ENCODE assay signal across 20 cellular contexts in the genomic region with DNA sequence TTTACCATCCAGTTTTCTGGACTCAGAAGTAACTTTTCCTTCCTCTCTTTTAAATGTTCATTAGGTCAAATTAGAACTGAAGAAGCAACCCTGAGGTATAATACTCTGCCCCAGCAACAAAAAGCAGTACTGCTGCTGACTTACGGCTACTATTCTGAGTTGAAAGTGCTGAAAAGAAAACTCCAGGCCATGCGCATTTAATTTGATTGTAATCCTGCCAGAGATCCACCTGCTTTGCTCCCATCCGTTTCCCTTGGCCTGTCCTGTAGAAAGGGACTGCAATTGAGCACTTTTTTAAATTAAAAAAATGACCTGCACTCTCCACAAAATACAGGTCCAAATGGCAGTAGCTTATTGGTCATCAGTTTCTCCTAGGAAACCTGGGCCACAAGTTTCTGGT.
DNase-seq lines count a peak whose midpoint lies in the region; ATAC-seq, FAIRE-seq and TF ChIP-seq lines count a peak whose summit lies in the region.
"Had no signal": no experiment of that assay in that cellular context is flagged by ENCODE, and none has a peak within 500 bp of the region (broad histone marks: within the 10 kb centered on the region; RNA-seq: fewer than 3 reads in every experiment).

No MANE protein-coding gene starts in this region.

- no peak overlapping the region for H3K14ac ChIP-seq in H1 (ENCODE audit: insufficient read length)
- H3K14ac ChIP-seq in mesenchymal stem cell (ENCODE audit: low read length in 2 of 2), result no peak overlapping the region

- peak overlapping the region; percentile 93 for H3K27ac ChIP-seq in CD4-positive, alpha-beta T cell (ENCODE audit: low read depth, low read length)
- peak overlapping the region in 1 of 2 experiments; percentile 80; a peak in 2 of 4 replicates for H3K27ac ChIP-seq in SK-N-SH (ENCODE audit: low read depth in 2 of 2, low read length in 1 of 2)
- H3K27ac ChIP-seq in H1 (ENCODE audit: low read depth, low read length), result no peak overlapping the region
- no peak overlapping the region for H3K27ac ChIP-seq in mesenchymal stem cell (ENCODE audit: low read length, poor library complexity, severe bottlenecking)
- H3K27ac ChIP-seq: A549 had no signal

- no peaks in the 10 kb centered on the region for H3K9me3 ChIP-seq in CD4-positive, alpha-beta T cell (ENCODE audit: control insufficient read depth, low read length)
- H3K9me3 ChIP-seq in SK-N-SH (no peaks in the 10 kb centered on the region), H1 (ENCODE audit: insufficient read depth in 2 of 2, low read depth in 1 of 2, low read length in 1 of 2) (no peaks in the 10 kb centered on the region), mesenchymal stem cell (ENCODE audit: control insufficient read depth, low read length) (no peaks in the 10 kb centered on the region)
- H3K9me3 ChIP-seq: A549, stomach had no signal

- H3K23ac ChIP-seq in H1 (ENCODE audit: insufficient read length) (no peak overlapping the region), mesenchymal stem cell (ENCODE audit: low read length in 2 of 2) (no peak overlapping the region)

- H3K4ac ChIP-seq in H1 (replicated peaks; ENCODE audit: insufficient read length, low read depth, low read length) (no peak overlapping the region), mesenchymal stem cell (ENCODE audit: low read depth in 1 of 2, low read length in 2 of 2) (no peak overlapping the region)

- H2BK120ac ChIP-seq in H1 (replicated peaks; ENCODE audit: low read depth, low read length) (no peak overlapping the region), mesenchymal stem cell (ENCODE audit: low read depth, low read length) (no peak overlapping the region)

- no peaks in the 10 kb centered on the region for H4K20me1 ChIP-seq in SK-N-SH (ENCODE audit: insufficient read depth)
- H4K20me1 ChIP-seq in H1 (replicated peaks in 1 of 2; ENCODE audit: control insufficient read depth in 1 of 2, insufficient read depth in 2 of 2, low read length in 2 of 2), result no peaks in the 10 kb centered on the region

- no peak for TF ChIP-seq POLR2A in H1 (IDR thresholded peaks at IDR 0.05; ENCODE audit: control extremely low read depth in 1 of 2, low read depth in 2 of 2, low read length in 2 of 2)

- POLR2A ChIA-PET in CD4-positive, alpha-beta T cell (lab: Charles Lee), result interaction anchor here (1.0 to 5.9 kb wide), 5 partner anchors 15 to 61 kb away, joined by 4 to 182 read pairs (median 29); a partner anchor contains a TSS
- POLR2A ChIA-PET in SK-N-SH (lab: Yijun Ruan, JAX) (interaction anchor here (1.5 kb wide), 1 partner anchor 53 kb away, joined by 3 read pairs; no protein-coding TSS in a partner anchor), H1 (lab: Charles Lee; ENCODE audit: partially characterized antibody) (no interaction called here)

- no peak overlapping the region for H2BK20ac ChIP-seq in H1 (ENCODE audit: low read length)

- H3K79me2 ChIP-seq in SK-N-SH (ENCODE audit: insufficient read depth), result peaks cover 29% of the 10 kb centered on the region; the same call in 1 of the 2 replicates
- peaks cover 0 to 52% of the 10 kb centered on the region in 2 experiments; a peak in 2 of 4 replicates for H3K79me2 ChIP-seq in H1 (ENCODE audit: control insufficient read depth in 1 of 2, insufficient read depth in 2 of 2, low read length in 2 of 2)

- WGBS in SK-N-SH (ENCODE audit: low lambda C conversion rate), result 80% methylated on average over 3 of the region's 3 CpGs
- 66% methylated on average over 3 of the region's 3 CpGs; no CpG with 5 or more reads in 1 of the 2 experiments for WGBS in H1 (ENCODE audit: extremely low coverage in 1 of 2, insufficient coverage in 1 of 2, insufficient read length in 1 of 2, insufficient replicate concordance in 2 of 2, low coverage in 1 of 2, low lambda C conversion rate in 2 of 2, missing lambda C conversion rate in 1 of 2), 2 experiments
- WGBS in mesenchymal stem cell, result 95% methylated on average over 3 of the region's 3 CpGs

- no peak overlapping the region for H4K5ac ChIP-seq in H1 (ENCODE audit: insufficient read length, low read depth, low read length)

- H3K4me1 ChIP-seq in SK-N-SH (ENCODE audit: control insufficient read depth in 1 of 2, insufficient read depth in 2 of 2, low read depth in 1 of 2, low read length in 1 of 2) (peaks cover 24 to 47% of the 10 kb centered on the region in 2 experiments), H1 (replicated peaks in 1 of 4; ENCODE audit: control insufficient read depth in 3 of 4, insufficient read depth in 4 of 4, low read length in 3 of 4) (peaks cover 3 to 22% (median 6%) of the 10 kb centered on the region in 4 experiments; a peak in 5 of 7 replicates), mesenchymal stem cell (ENCODE audit: control insufficient read depth, insufficient read depth, low read depth, low read length) (peaks cover 6% of the 10 kb centered on the region)

- ATAC-seq in CD4-positive, alpha-beta T cell (ENCODE audit: poor library complexity), result no peak
- no peak for ATAC-seq in GM21360 (IDR thresholded peaks at IDR 0.05; ENCODE audit: unreplicated experiment)
- ATAC-seq: A549 had no signal

- no peak overlapping the region for H4K8ac ChIP-seq in H1 (ENCODE audit: extremely low read depth, insufficient read depth, low read length)
- no peak overlapping the region for H4K8ac ChIP-seq in mesenchymal stem cell (ENCODE audit: low read length)

- peak; percentile 15; the same call in 1 of the 2 replicates for TF ChIP-seq RAD21 in SK-N-SH (IDR thresholded peaks at IDR 0.05; ENCODE audit: low read length)
- no peak for TF ChIP-seq RAD21 in H1 (IDR thresholded peaks at IDR 0.05 in 1 of 2, conservative IDR thresholded peaks at IDR 0.05 in 1 of 2; ENCODE audit: low read depth in 2 of 2, low read length in 2 of 2)

- CTCF ChIA-PET in CD4-positive, alpha-beta T cell (lab: Charles Lee), result interaction anchor here (0.6 to 5.6 kb wide), 4 partner anchors 30 to 64 kb away, joined by 3 to 80 read pairs (median 10); no protein-coding TSS in a partner anchor
- CTCF ChIA-PET in SK-N-SH (lab: Yijun Ruan, JAX), result interaction anchor here (0.6 to 2.7 kb wide), 8 partner anchors 12 to 165 kb away, joined by 3 to 12 read pairs (median 4); no protein-coding TSS in a partner anchor
- CTCF ChIA-PET in H1 (lab: Charles Lee; ENCODE audit: partially characterized antibody), result interaction anchor here (1.1 to 2.7 kb wide), 5 partner anchors 9 to 64 kb away, joined by 3 to 7 read pairs (median 4); no protein-coding TSS in a partner anchor

- peaks cover 2% of the 10 kb centered on the region for H3K27me3 Mint-ChIP-seq in T-helper 2 cell treated with Interferon-gamma antibody and Interleukin-4, amounts not matched to agents 5 μg/mL and 100 μg/mL, for 36 hours (ENCODE audit: low read depth)
- no peaks in the 10 kb centered on the region for H3K27me3 Mint-ChIP-seq in CD4-positive, alpha-beta T cell

- no peak overlapping the region for H3K56ac ChIP-seq in H1 (replicated peaks; ENCODE audit: insufficient read length, low read depth, low read length)

- no peak overlapping the region for H2AFZ ChIP-seq in SK-N-SH (ENCODE audit: low read depth)
- no peak overlapping the region for H2AFZ ChIP-seq in H1 (ENCODE audit: low read length)
- H2AFZ ChIP-seq in mesenchymal stem cell (ENCODE audit: low read depth, low read length), result no peak overlapping the region

- H3K79me1 ChIP-seq in H1 (ENCODE audit: low read depth, low read length) (peaks cover 4% of the 10 kb centered on the region; the same call in 1 of the 2 replicates), mesenchymal stem cell (replicated peaks; ENCODE audit: low read length, poor library complexity, severe bottlenecking) (peaks cover 25% of the 10 kb centered on the region)

- H3K36me3 Mint-ChIP-seq in T-helper 2 cell treated with Interferon-gamma antibody and Interleukin-4, amounts not matched to agents 5 μg/mL and 100 μg/mL, for 36 hours (ENCODE audit: low read depth), result peaks cover 14% of the 10 kb centered on the region
- peaks cover 13% of the 10 kb centered on the region for H3K36me3 Mint-ChIP-seq in CD4-positive, alpha-beta T cell (ENCODE audit: low read depth)

- H2AK5ac ChIP-seq in H1 (ENCODE audit: low read depth, low read length) (no peak overlapping the region), mesenchymal stem cell (ENCODE audit: low read length, severe bottlenecking) (no peak overlapping the region)

- H3K9ac ChIP-seq in SK-N-SH (no peak overlapping the region), H1 (replicated peaks in 1 of 4; ENCODE audit: extremely low read depth in 1 of 4, low read depth in 3 of 4, low read length in 3 of 4) (no peak overlapping the region), mesenchymal stem cell (ENCODE audit: low read length) (no peak overlapping the region)

- H3K18ac ChIP-seq in H1 (ENCODE audit: extremely low read depth, low read length) (no peak overlapping the region), mesenchymal stem cell (ENCODE audit: low read depth in 1 of 2, low read length in 2 of 2) (no peak overlapping the region)

- H3K9me2 ChIP-seq in SK-N-SH, result no peaks in the 10 kb centered on the region

- H3K27ac Mint-ChIP-seq in T-helper 2 cell treated with Interferon-gamma antibody and Interleukin-4, amounts not matched to agents 5 μg/mL and 100 μg/mL, for 36 hours, result peak overlapping the region; percentile 42
- H3K27ac Mint-ChIP-seq in CD4-positive, alpha-beta T cell, result peak overlapping the region; percentile 91
- H3K27ac Mint-ChIP-seq: nephron had no signal

- H3K4me3 Mint-ChIP-seq in T-helper 2 cell treated with Interferon-gamma antibody and Interleukin-4, amounts not matched to agents 5 μg/mL and 100 μg/mL, for 36 hours, result no peak overlapping the region
- H3K4me3 Mint-ChIP-seq in CD4-positive, alpha-beta T cell, result peak overlapping the region; percentile 23
- H3K4me3 Mint-ChIP-seq: nephron had no signal

- H3K4me3 ChIP-seq in SK-N-SH (ENCODE audit: low read depth in 2 of 2, low read length in 1 of 2), result no peak overlapping the region
- H3K4me3 ChIP-seq in H1 (ENCODE audit: extremely low read depth in 1 of 4, insufficient read depth in 2 of 4, low read depth in 3 of 4, low read length in 4 of 4), result no peak overlapping the region
- H3K4me3 ChIP-seq in mesenchymal stem cell (ENCODE audit: insufficient read depth in 1 of 2, low read depth in 1 of 2, low read length in 2 of 2), result no peak overlapping the region
- H3K4me3 ChIP-seq: A549, lung, stomach had no signal

- H2BK12ac ChIP-seq in H1 (ENCODE audit: low read depth, low read length) (no peak overlapping the region), mesenchymal stem cell (ENCODE audit: low read length in 2 of 2) (no peak overlapping the region)

- H3K9me3 Mint-ChIP-seq in T-helper 2 cell treated with Interferon-gamma antibody and Interleukin-4, amounts not matched to agents 5 μg/mL and 100 μg/mL, for 36 hours, result no peaks in the 10 kb centered on the region
- no peaks in the 10 kb centered on the region for H3K9me3 Mint-ChIP-seq in CD4-positive, alpha-beta T cell
- H3K9me3 Mint-ChIP-seq: nephron had no signal

- peaks cover 17% of the 10 kb centered on the region for H3F3A ChIP-seq in SK-N-SH (replicated peaks; ENCODE audit: insufficient read depth)

- H3K4me2 ChIP-seq in SK-N-SH (no peak overlapping the region), H1 (ENCODE audit: insufficient read depth in 1 of 2, low read depth in 2 of 2, low read length in 2 of 2) (no peak overlapping the region), mesenchymal stem cell (ENCODE audit: low read length, poor library complexity, severe bottlenecking) (no peak overlapping the region)
- H3K4me2 ChIP-seq: A549 had no signal

- H3K23me2 ChIP-seq in H1 (ENCODE audit: low read depth, low read length), result no peaks in the 10 kb centered on the region

- intact Hi-C loops in CD4-positive, alpha-beta T cell (cut with DNase I, micrococcal nuclease), result loop anchor here in 1 of 2 experiments (5.0 kb wide), 2 partner anchors 36 to 56 kb away; no protein-coding TSS in a partner anchor

- H2BK5ac ChIP-seq in H1 (ENCODE audit: low read depth, low read length) (no peak overlapping the region), mesenchymal stem cell (ENCODE audit: low read depth, low read length, poor library complexity, severe bottlenecking) (no peak overlapping the region)

- DNase-seq in T-helper 2 cell treated with Interferon-gamma antibody and Interleukin-4, amounts not matched to agents 5 μg/mL and 100 μg/mL, for 36 hours (ENCODE audit: low spot score), result no peak
- DNase-seq in T-helper 2 cell, result no peak
- DNase-seq in CD4-positive, alpha-beta T cell, result no peak
- peak; percentile 72 for DNase-seq in SK-N-SH
- no peak for DNase-seq in H1 (ENCODE audit: low read depth in 1 of 2, low spot score in 2 of 2)
- DNase-seq in mesenchymal stem cell, result no peak
- DNase-seq in dermis blood vessel endothelial cell, result no peak
- DNase-seq: activated gamma-delta T cell, glutamatergic neuron, Kasumi-1, NCI-H345, stomach had no signal

- no peaks in the 10 kb centered on the region for H3K36me3 ChIP-seq in SK-N-SH (replicated peaks in 1 of 2; ENCODE audit: control insufficient read depth in 1 of 2, insufficient read depth in 2 of 2, low read length in 1 of 2)
- no peaks in the 10 kb centered on the region for H3K36me3 ChIP-seq in H1 (ENCODE audit: control insufficient read depth in 2 of 4, insufficient read depth in 4 of 4, low read length in 3 of 4)
- no peaks in the 10 kb centered on the region for H3K36me3 ChIP-seq in mesenchymal stem cell (ENCODE audit: control insufficient read depth in 1 of 2, insufficient read depth in 2 of 2, low read depth in 1 of 2, low read length in 2 of 2)
- H3K36me3 ChIP-seq: stomach had no signal

- TF ChIP-seq EP300 in SK-N-SH (IDR thresholded peaks at IDR 0.05; ENCODE audit: borderline replicate concordance in 1 of 2, low read depth in 1 of 2, low read length in 1 of 2) (peak in 1 of 2 experiments; percentile 85; a peak in 2 of 4 replicates), H1 (IDR thresholded peaks at IDR 0.05; ENCODE audit: borderline replicate concordance in 1 of 2, low read depth in 2 of 2, low read length in 2 of 2) (no peak)

- H3K4me1 Mint-ChIP-seq in T-helper 2 cell treated with Interferon-gamma antibody and Interleukin-4, amounts not matched to agents 5 μg/mL and 100 μg/mL, for 36 hours (ENCODE audit: low read depth), result peaks cover 64% of the 10 kb centered on the region
- H3K4me1 Mint-ChIP-seq in CD4-positive, alpha-beta T cell (ENCODE audit: low read depth), result peaks cover 92% of the 10 kb centered on the region

- no peaks in the 10 kb centered on the region for H3K27me3 ChIP-seq in CD4-positive, alpha-beta T cell (ENCODE audit: control insufficient read depth, insufficient read depth, low read length)
- H3K27me3 ChIP-seq in SK-N-SH (ENCODE audit: insufficient read depth) (no peaks in the 10 kb centered on the region), H1 (replicated peaks in 1 of 4; ENCODE audit: control insufficient read depth in 3 of 4, extremely low read depth in 1 of 4, insufficient read depth in 3 of 4, low read length in 3 of 4) (no peaks in the 10 kb centered on the region), mesenchymal stem cell (ENCODE audit: control insufficient read depth in 1 of 2, insufficient read depth in 1 of 2, low read length in 2 of 2) (no peaks in the 10 kb centered on the region)
- H3K27me3 ChIP-seq: stomach had no signal

- H4K91ac ChIP-seq in H1 (replicated peaks; ENCODE audit: insufficient read length, low read length) (no peak overlapping the region), mesenchymal stem cell (ENCODE audit: low read length) (no peak overlapping the region)

- H2BK15ac ChIP-seq in H1 (ENCODE audit: low read length) (no peak overlapping the region), mesenchymal stem cell (ENCODE audit: low read depth, poor library complexity, severe bottlenecking) (no peak overlapping the region)

- TF ChIP-seq CTCF in CD4-positive, alpha-beta T cell (IDR thresholded peaks at IDR 0.05), result no peak
- no peak for TF ChIP-seq CTCF in SK-N-SH (IDR thresholded peaks at IDR 0.05)
- no peak for TF ChIP-seq CTCF in H1 (IDR thresholded peaks at IDR 0.05; ENCODE audit: control extremely low read depth in 1 of 3, insufficient read depth in 1 of 3, low read depth in 1 of 3, low read length in 3 of 3)

- peak; percentile 45 for FAIRE-seq in H1 (lab: Jason Lieb, UNC)
- FAIRE-seq: A549, bronchial epithelial cell, G401.6, GM12891, H54 had no signal
